In genomic region chr14:72780771-72781170, GRCh38 we compare ENCODE assay signal across 19 cellular contexts.
A peak's percentile ranks its signal among the peaks of the same experiment; 100 is the strongest.
DNase-seq lines count a peak whose midpoint lies in the region; FAIRE-seq and TF ChIP-seq lines count a peak whose summit lies in the region.
"Had no signal": no experiment of that assay in that cellular context is flagged by ENCODE, and none has a peak within 500 bp of the region (broad histone marks: within the 10 kb centered on the region; RNA-seq: fewer than 3 reads in every experiment).

No MANE protein-coding gene starts in this region.

- no peak overlapping the region for H3K9ac ChIP-seq in colonic mucosa (ENCODE audit: low read depth in 2 of 2, low read length in 2 of 2)
- no peak overlapping the region for H3K9ac ChIP-seq in kidney (ENCODE audit: low read length in 2 of 2)
- H3K9ac ChIP-seq: KMS-11, neural progenitor cell had no signal

- H3K4me3 ChIP-seq in colonic mucosa (no peak overlapping the region), kidney (ENCODE audit: low read length in 2 of 2) (no peak overlapping the region)
- H3K4me3 ChIP-seq: body of pancreas, neural progenitor cell, suprapubic skin had no signal

- no peak for TF ChIP-seq CTCF in colonic mucosa (IDR thresholded peaks at IDR 0.05)
- no peak for TF ChIP-seq CTCF in kidney (IDR thresholded peaks at IDR 0.05; ENCODE audit: borderline replicate concordance, extremely low read depth, insufficient read depth)

- intact Hi-C loops in colonic mucosa (cut with DNase I): no loop called here
- intact Hi-C loops in kidney (cut with DNase I): no loop called here

- H3K27me3 ChIP-seq in colonic mucosa: no peaks in the 10 kb centered on the region
- H3K27me3 ChIP-seq: body of pancreas, neural progenitor cell, suprapubic skin had no signal

- H3K9me3 ChIP-seq in colonic mucosa (no peaks in the 10 kb centered on the region), kidney (ENCODE audit: control insufficient read depth in 1 of 2, low read length in 2 of 2) (no peaks in the 10 kb centered on the region)
- H3K9me3 ChIP-seq: body of pancreas, suprapubic skin had no signal

- H3K36me3 ChIP-seq in colonic mucosa (no peaks in the 10 kb centered on the region), kidney (ENCODE audit: control insufficient read depth in 1 of 2, insufficient read depth in 2 of 2, low read length in 2 of 2) (no peaks in the 10 kb centered on the region)
- H3K36me3 ChIP-seq: neural progenitor cell, suprapubic skin had no signal

- H3K4me1 ChIP-seq in colonic mucosa (no peaks in the 10 kb centered on the region), kidney (ENCODE audit: control insufficient read depth in 1 of 2, insufficient read depth in 1 of 2, low read depth in 1 of 2, low read length in 2 of 2) (no peaks in the 10 kb centered on the region)
- H3K4me1 ChIP-seq: body of pancreas, neural progenitor cell, suprapubic skin had no signal

- H3K27ac ChIP-seq in colonic mucosa (no peak overlapping the region), kidney (ENCODE audit: low read depth in 2 of 2, low read length in 2 of 2) (no peak overlapping the region)
- H3K27ac ChIP-seq: body of pancreas, KMS-11, neural progenitor cell, suprapubic skin had no signal

- peak; percentile 41 for DNase-seq in A172 (ENCODE audit: low spot score)
- DNase-seq in HCEC 1CT: peak; percentile 63
- peak; percentile 9 for DNase-seq in colonic mucosa
- peak; percentile 4 for DNase-seq in mucosa of gallbladder (ENCODE audit: low spot score)
- DNase-seq in activated CD4-positive, alpha-beta T cell treated with anti-CD3 and anti-CD28 coated beads, Interleukin-2, amount 50 U/mL, for 48 hours: no peak
- DNase-seq in kidney: no peak
- no peak for DNase-seq in NCI-H2029 treated with DMSO at 0.1 percent for 48 hours (lab: John Stamatoyannopoulos, UW)
- no peak for DNase-seq in activated naive CD4-positive, alpha-beta T cell treated with Interleukin-2 at 50 U/mL for 16 hours
- DNase-seq: activated T-cell treated with anti-CD3 and anti-CD28 coated beads, Interleukin-2, amount 50 U/mL, for 48 hours; body of pancreas; hypothalamus; NCI-H1694; NCI-H69; RPMI8226; stimulated activated CD4-positive, alpha-beta T cell treated with anti-CD3 and anti-CD28 coated beads, Interleukin-12 subunit alpha, Interleukin-12 subunit beta, amount 100 ng/mL, for 4 hours; T-helper 9 cell had no signal

- no peak for FAIRE-seq in kidney (lab: Jason Lieb, UNC)

Comparison
In these comparisons a context has a peak if more than half of its experiments do, and no peak if none do; other contexts are left out.
1. DNase-seq: peak in A172 (single experiment), HCEC 1CT (single experiment), colonic mucosa (single experiment) and mucosa of gallbladder (single experiment); none in activated CD4-positive, alpha-beta T cell treated with anti-CD3 and anti-CD28 coated beads, Interleukin-2, amount 50 U/mL, for 48 hours (0 of 2), kidney (single experiment), NCI-H2029 treated with DMSO at 0.1 percent for 48 hours (single experiment) and activated naive CD4-positive, alpha-beta T cell treated with Interleukin-2 at 50 U/mL for 16 hours (single experiment).